23 cellular contexts compared by ENCODE assay signal in genomic region chr12:2513141-2514037, GRCh38.
"Had no signal": no experiment of that assay in that cellular context is flagged by ENCODE, and none has a peak within 500 bp of the region (broad histone marks: within the 10 kb centered on the region; RNA-seq: fewer than 3 reads in every experiment).

No MANE protein-coding gene starts in this region.

- H3K4me3 Mint-ChIP-seq: IgD-negative memory B cell had no signal

- DNase-seq: Kasumi-1, MM.1S, NCI-H1092 treated with DMSO at 0.1 percent for 48 hours, NCI-H1436, NCI-H187, NCI-H2029, NCI-H2081 treated with DMSO at 0.1 percent for 48 hours, NCI-H2171, NCI-H226, NCI-H446, NCI-H510A, NCI-H524 treated with DMSO at 0.1 percent for 48 hours, NCI-H69, NCI-H774, PC-3, SHP77, SK-N-SH had no signal

- H3K4me3 ChIP-seq: K562 had no signal

- H3K4me1 Mint-ChIP-seq: IgD-negative memory B cell had no signal

- H3K4me2 ChIP-seq: KMS-11, SK-N-SH had no signal

- ATAC-seq: K562, Panc1, PC-3 had no signal

- H3K27ac Mint-ChIP-seq: IgD-negative memory B cell had no signal

- H3K27me3 Mint-ChIP-seq: IgD-negative memory B cell had no signal

- H3K9me3 ChIP-seq: SK-N-SH had no signal

- H3K27ac ChIP-seq: HL-60, KMS-11, RWPE1 had no signal

- H3K9ac ChIP-seq: KMS-11, SK-N-SH had no signal
